17 cellular contexts compared by ENCODE assay signal in genomic region chr21:36710729-36711048, GRCh38. TPM values are rescaled to one million over a fixed set of nuclear protein-coding genes. Genes with fewer than 3 reads are reported as not detected.
DNase-seq lines count a peak whose midpoint lies in the region; ATAC-seq, FAIRE-seq and TF ChIP-seq lines count a peak whose summit lies in the region.
"Had no signal": no experiment of that assay in that cellular context is flagged by ENCODE, and none has a peak within 500 bp of the region (broad histone marks: within the 10 kb centered on the region; RNA-seq: fewer than 3 reads in every experiment).

No MANE protein-coding gene starts in this region.

- no peaks in the 10 kb centered on the region for H4K20me1 ChIP-seq in endothelial cell of umbilical vein (replicated peaks; ENCODE audit: control insufficient read depth, extremely low read depth, insufficient read depth, low read length)

- no peak overlapping the region for H2AFZ ChIP-seq in endothelial cell of umbilical vein (ENCODE audit: low read depth, low read length)
- H2AFZ ChIP-seq: PC-9 had no signal

- BruUV-seq in endothelial cell of umbilical vein (replicated peaks; lab: Mats Ljungman, UMichigan), result no TSS peak

- H3K4me3 ChIP-seq in HUES6 (ENCODE audit: low read depth, low read length) (peak overlapping the region; percentile 44), endothelial cell of umbilical vein (replicated peaks in 1 of 3; ENCODE audit: insufficient read depth in 1 of 3, low read depth in 1 of 3, low read length in 3 of 3) (no peak overlapping the region), mucosa of descending colon (no peak overlapping the region), colonic mucosa (no peak overlapping the region)
- H3K4me3 ChIP-seq: HAP-1, PC-9 had no signal

- no peaks in the 10 kb centered on the region for H3K36me3 ChIP-seq in HUES6 (ENCODE audit: control insufficient read depth, insufficient read depth, low read length)
- H3K36me3 ChIP-seq in endothelial cell of umbilical vein (ENCODE audit: control insufficient read depth in 2 of 2, extremely low read depth in 1 of 2, insufficient read depth in 2 of 2, low read length in 2 of 2), result no peaks in the 10 kb centered on the region
- H3K36me3 ChIP-seq in mucosa of descending colon (ENCODE audit: low read depth), result no peaks in the 10 kb centered on the region
- H3K36me3 ChIP-seq in colonic mucosa, result no peaks in the 10 kb centered on the region

- peak; percentile 54 for ATAC-seq in mucosa of descending colon
- no peak for ATAC-seq in GM21576 (IDR thresholded peaks at IDR 0.05; ENCODE audit: unreplicated experiment)
- no peak for ATAC-seq in GM21717 (IDR thresholded peaks at IDR 0.05; ENCODE audit: unreplicated experiment)

- intact Hi-C loops in endothelial cell of umbilical vein (cut with micrococcal nuclease), result loop anchor here (2.0 kb wide), 1 partner anchor 16 kb away; no protein-coding TSS in a partner anchor
- intact Hi-C loops in mucosa of descending colon (cut with DNase I, micrococcal nuclease), result no loop called here
- intact Hi-C loops in colonic mucosa (cut with DNase I), result no loop called here

- H3K4me1 ChIP-seq in HUES6 (ENCODE audit: control insufficient read depth, insufficient read depth, low read length) (peaks cover 40% of the 10 kb centered on the region), endothelial cell of umbilical vein (ENCODE audit: control insufficient read depth, extremely low read depth, insufficient read depth, low read length) (no peaks in the 10 kb centered on the region), mucosa of descending colon (ENCODE audit: low read depth) (peaks cover 21% of the 10 kb centered on the region), colonic mucosa (peaks cover 8% of the 10 kb centered on the region)
- H3K4me1 ChIP-seq: HAP-1 had no signal

- H3K27ac ChIP-seq in HUES6 (ENCODE audit: low read depth, low read length) (no peak overlapping the region), endothelial cell of umbilical vein (ENCODE audit: insufficient read depth, low read depth, low read length) (no peak overlapping the region), colonic mucosa (no peak overlapping the region)
- H3K27ac ChIP-seq: PC-9 had no signal

- no peak overlapping the region for H3K9ac ChIP-seq in HUES6 (ENCODE audit: low read length)
- H3K9ac ChIP-seq in endothelial cell of umbilical vein (replicated peaks; ENCODE audit: extremely low read depth, insufficient read depth, low read length), result no peak overlapping the region
- H3K9ac ChIP-seq in colonic mucosa (ENCODE audit: low read depth in 2 of 2, low read length in 2 of 2), result no peak overlapping the region

- H3K9me3 ChIP-seq in HUES6 (ENCODE audit: control insufficient read depth, insufficient read depth, low read depth, low read length) (no peaks in the 10 kb centered on the region), endothelial cell of umbilical vein (replicated peaks; ENCODE audit: control insufficient read depth, insufficient read depth, low read length) (no peaks in the 10 kb centered on the region), mucosa of descending colon (no peaks in the 10 kb centered on the region), colonic mucosa (no peaks in the 10 kb centered on the region)

- no peak for FAIRE-seq in endothelial cell of umbilical vein (lab: Jason Lieb, UNC)
- FAIRE-seq: endometrium had no signal

- CTCF ChIA-PET in endothelial cell of umbilical vein (lab: Charles Lee), result interaction anchor here (1.0 to 2.5 kb wide), 4 partner anchors 20 to 217 kb away, joined by 3 to 14 read pairs (median 4); no protein-coding TSS in a partner anchor

- DNase-seq in CD1c-positive myeloid dendritic cell (ENCODE audit: extremely low spot score) (peak; percentile 25), endothelial cell of umbilical vein (ENCODE audit: low read depth, low spot score) (no peak), mucosa of descending colon (no peak), colonic mucosa (no peak), T-helper 1 cell (no peak)
- DNase-seq: activated CD4-positive, alpha-beta T cell treated with anti-CD3 and anti-CD28 coated beads for 4 hours; hippocampal formation; NCI-H1105; NCI-H446; PC-9 had no signal

- TF ChIP-seq POLR2A in endothelial cell of umbilical vein (IDR thresholded peaks at IDR 0.05; ENCODE audit: low read depth, low read length), result no peak

- H3K27me3 ChIP-seq in HUES6 (ENCODE audit: control insufficient read depth, insufficient read depth, low read length), result peaks cover 98% of the 10 kb centered on the region
- peaks cover 82 to 99% of the 10 kb centered on the region in 2 experiments for H3K27me3 ChIP-seq in endothelial cell of umbilical vein (ENCODE audit: control insufficient read depth in 2 of 2, insufficient read depth in 2 of 2, low read length in 2 of 2)
- H3K27me3 ChIP-seq in colonic mucosa, result peaks cover 75% of the 10 kb centered on the region

- peak overlapping the region; percentile 9 for H3K4me2 ChIP-seq in endothelial cell of umbilical vein (ENCODE audit: insufficient read depth, low read length)
- H3K4me2 ChIP-seq: PC-9 had no signal

- POLR2A ChIA-PET in endothelial cell of umbilical vein (lab: Charles Lee), result no interaction called here

- H3K9me1 ChIP-seq in endothelial cell of umbilical vein (replicated peaks; ENCODE audit: control insufficient read depth, extremely low read depth, insufficient read depth, low read length), result no peaks in the 10 kb centered on the region

- H3K79me2 ChIP-seq in endothelial cell of umbilical vein (ENCODE audit: control insufficient read depth, insufficient read depth, low read length), result no peaks in the 10 kb centered on the region

- dilution Hi-C loops in endothelial cell of umbilical vein (cut with MboI; ENCODE audit: extremely low pct_ligation_motif_present, low sequenced_read_pairs), result no loop called here

- TF ChIP-seq CTCF in endothelial cell of umbilical vein (IDR thresholded peaks at IDR 0.05; ENCODE audit: extremely low read depth in 1 of 2, insufficient read depth in 1 of 2, low read depth in 1 of 2, low read length in 2 of 2) (no peak), mucosa of descending colon (IDR thresholded peaks at IDR 0.05) (no peak), colonic mucosa (IDR thresholded peaks at IDR 0.05) (no peak)

TF ChIP-seq in endothelial cell of umbilical vein, 7 proteins besides CTCF, POLR2A, EP300 and RAD21:
- no peak for TF ChIP-seq POLR2AphosphoS5 (IDR thresholded peaks at IDR 0.05; ENCODE audit: insufficient read depth, low read depth, low read length)
- no peak for TF ChIP-seq MAX (IDR thresholded peaks at IDR 0.05; ENCODE audit: insufficient read depth, insufficient read length)
- no peak for TF ChIP-seq GATA2 (IDR thresholded peaks at IDR 0.05; ENCODE audit: insufficient read depth, insufficient read length, low read depth, low read length)
- TF ChIP-seq EZH2 (IDR thresholded peaks at IDR 0.05; ENCODE audit: borderline replicate concordance, low read depth, low read length, severe bottlenecking), result no peak
- TF ChIP-seq MYC (IDR thresholded peaks at IDR 0.05; ENCODE audit: low read depth, low read length), result no peak
- no peak for TF ChIP-seq JUN (IDR thresholded peaks at IDR 0.05; ENCODE audit: borderline replicate concordance, insufficient read depth, insufficient read length, low read depth)
- no peak for TF ChIP-seq FOS (IDR thresholded peaks at IDR 0.05; ENCODE audit: borderline replicate concordance, insufficient read depth, low read length)
TF ChIP-seq in endothelial cell of umbilical vein: peak in this region for 0.

RNA-seq across cellular contexts. Expression of gene SIM2, which starts 11.8 kb away (rescaled TPM):
- total RNA-seq in endothelial cell of umbilical vein (not detected in 2 replicates), mucosa of descending colon (not detected), colonic mucosa (under 1 TPM; 0.07 to 0.08 TPM)
- not detected in 2 replicates for polyA plus RNA-seq in endothelial cell of umbilical vein
- not detected in 2 replicates for polyA plus RNA-seq in endothelial cell of umbilical vein (2011; cell fraction: cytosol; rRNA removed)
- not detected in 2 replicates for polyA plus RNA-seq in endothelial cell of umbilical vein (2011; cell fraction: nucleus; rRNA removed)
- 0.04 and 0.14 TPM in 2 replicates for polyA plus RNA-seq in endothelial cell of umbilical vein (2012)
- not detected in 2 replicates for polyA minus RNA-seq in endothelial cell of umbilical vein
- polyA minus RNA-seq in endothelial cell of umbilical vein (2011; cell fraction: cytosol; rRNA and poly(A)+ RNA removed), result 5.3 TPM
- polyA minus RNA-seq in endothelial cell of umbilical vein (2011; cell fraction: nucleus; rRNA and poly(A)+ RNA removed), result not detected in 2 replicates
- total RNA-seq: mononuclear cell had no signal
- polyA plus RNA-seq: BJ had no signal
